1 cellular context compared by ENCODE assay signal in genomic region chr6:41779793-41780622, GRCh38.
TF ChIP-seq lines count a peak whose summit lies in the region.

Gene FRS3, minus strand, starts transcription at chr6:41779900. Its CDS starts 2,913 bp downstream, at chr6:41776987.

TF ChIP-seq in K562, 482 proteins besides CTCF, POLR2A, EP300 and RAD21 (continued from another document and continues in another):
- TF ChIP-seq THRB (CRISPR knock-in tag; conservative IDR thresholded peaks at IDR 0.05) (no peak; the same call in 1 of the 2 replicates), ZNF318 (IDR thresholded peaks at IDR 0.05; ENCODE audit: borderline replicate concordance in 1 of 2, low read depth in 1 of 2) (no peak), ZNF324 (CRISPR knock-in tag; IDR thresholded peaks at IDR 0.05) (peak; percentile 34; the same call in 1 of the 2 replicates), SMAD2 (IDR thresholded peaks at IDR 0.05; ENCODE audit: low read depth, low read length) (no peak), TSHZ1 (CRISPR knock-in tag; IDR thresholded peaks at IDR 0.05) (no peak), ETS2 (tag; IDR thresholded peaks at IDR 0.05; ENCODE audit: borderline replicate concordance, poor library complexity, severe bottlenecking) (no peak), RBM14 (IDR thresholded peaks at IDR 0.05; ENCODE audit: borderline replicate concordance, insufficient read depth, low read depth, low read length) (no peak), LARP7 (IDR thresholded peaks at IDR 0.05) (peak; percentile 61; the same call in 1 of the 2 replicates), HNRNPK (IDR thresholded peaks at IDR 0.05; ENCODE audit: low read depth, low read length, poor library complexity, severe bottlenecking) (peak; percentile 82), PHTF2 (CRISPR knock-in tag; IDR thresholded peaks at IDR 0.05) (no peak), PHB2 (IDR thresholded peaks at IDR 0.05; ENCODE audit: low read depth) (no peak), SRSF9 (IDR thresholded peaks at IDR 0.05; ENCODE audit: borderline replicate concordance, low read depth, low read length) (no peak), RCOR1 (IDR thresholded peaks at IDR 0.05; ENCODE audit: borderline replicate concordance in 1 of 2, low read depth in 2 of 2, low read length in 2 of 2) (peak; percentile 34 to 89; a peak in 3 of 4 replicates), NCOA2 (IDR thresholded peaks at IDR 0.05; ENCODE audit: partially characterized antibody in 2 of 2) (no peak), USF2 (CRISPR knock-in tag; IDR thresholded peaks at IDR 0.05) (no peak), ZNF232 (CRISPR knock-in tag; IDR thresholded peaks at IDR 0.05) (peak; percentile 26; the same call in 1 of the 2 replicates), RBM22 (IDR thresholded peaks at IDR 0.05; ENCODE audit: low read depth, low read length, poor library complexity, severe bottlenecking) (no peak), MTF1 (CRISPR knock-in tag; IDR thresholded peaks at IDR 0.05; ENCODE audit: borderline replicate concordance) (no peak), L3MBTL2 (IDR thresholded peaks at IDR 0.05) (no peak), MLX (CRISPR knock-in tag; conservative IDR thresholded peaks at IDR 0.05) (no peak; a peak in 1 of 4 replicates), PREB (CRISPR knock-in tag; IDR thresholded peaks at IDR 0.05) (peak; percentile 17; the same call in 1 of the 2 replicates), MED1 (CRISPR knock-in tag; IDR thresholded peaks at IDR 0.05; ENCODE audit: borderline replicate concordance) (no peak), TCF3 (CRISPR knock-in tag; IDR thresholded peaks at IDR 0.05) (peak; percentile 54), ZZZ3 (IDR thresholded peaks at IDR 0.05) (no peak), POLR3G (IDR thresholded peaks at IDR 0.05; ENCODE audit: extremely low read depth, insufficient read length, insufficient replicate concordance) (no peak), BCOR (IDR thresholded peaks at IDR 0.05) (no peak), JUND (IDR thresholded peaks at IDR 0.05; ENCODE audit: borderline replicate concordance, low read depth, low read length) (peak; percentile 82), JUND (tag; IDR thresholded peaks at IDR 0.05; ENCODE audit: borderline replicate concordance, low read depth, low read length) (no peak; the same call in 2 of the 3 replicates), E2F5 (CRISPR knock-in tag; IDR thresholded peaks at IDR 0.05) (no peak), ELF2 (CRISPR knock-in tag; IDR thresholded peaks at IDR 0.05) (no peak), ARID3A (IDR thresholded peaks at IDR 0.05; ENCODE audit: borderline replicate concordance, low read depth, low read length) (peak; percentile 58; the same call in 1 of the 2 replicates), ETV5 (CRISPR knock-in tag; IDR thresholded peaks at IDR 0.05; ENCODE audit: low read depth) (0 out of 2 replicates have a peak, but pooled peaks have one; percentile 79), U2AF2 (optimal IDR thresholded peaks at IDR 0.05; ENCODE audit: low read depth, low read length) (no peak), MBD1 (CRISPR knock-in tag; IDR thresholded peaks at IDR 0.05) (no peak), MYC (IDR thresholded peaks at IDR 0.05; ENCODE audit: low read depth, low read length) (peak; percentile 86), MYC (CRISPR knock-in tag; IDR thresholded peaks at IDR 0.05; ENCODE audit: borderline replicate concordance, low read depth) (no peak), NFYB (IDR thresholded peaks at IDR 0.05; ENCODE audit: extremely low read depth, insufficient read length) (no peak), ZFPM2 (CRISPR knock-in tag; IDR thresholded peaks at IDR 0.05) (no peak), ZNF644 (tag; IDR thresholded peaks at IDR 0.05; ENCODE audit: low read depth) (no peak)
